20 cellular contexts compared by ENCODE assay signal in genomic region chr10:113183543-113183942, GRCh38.
"Had no signal": no experiment of that assay in that cellular context is flagged by ENCODE, and none has a peak within 500 bp of the region (broad histone marks: within the 10 kb centered on the region; RNA-seq: fewer than 3 reads in every experiment).

No MANE protein-coding gene starts in this region.

- ATAC-seq: left lobe of liver; naive thymus-derived CD8-positive, alpha-beta T cell; psoas muscle; right cardiac atrium; stimulated activated naive CD8-positive, alpha-beta T cell treated with anti-CD3 and anti-CD28 coated beads, Interleukin-15, amount 100 ng/mL, for 72 hours; T-helper 17 cell had no signal

- H3K27ac ChIP-seq: colonic mucosa, lower lobe of right lung, ovary, psoas muscle, suprapubic skin, transverse colon had no signal

- DNase-seq: activated CD4-positive, alpha-beta memory T cell treated with anti-CD3 and anti-CD28 coated beads, Interleukin-2, amount 10 ng/mL, durations not matched to agents 7 days and 5 days; activated CD4-positive, alpha-beta T cell treated with anti-CD3 and anti-CD28 coated beads for 48 hours; activated CD4-positive, CD25-positive, alpha-beta regulatory T cell; activated effector memory CD4-positive, alpha-beta T cell treated with anti-CD3 and anti-CD28 coated beads, Interleukin-2, amount 50 U/mL, for 16 hours; aorta; colonic mucosa; endodermal cell; lower lobe of right lung; naive thymus-derived CD8-positive, alpha-beta T cell; ovary; psoas muscle; stimulated activated CD4-positive, alpha-beta T cell treated with anti-CD3 and anti-CD28 coated beads, Interleukin-12 subunit alpha, Interleukin-12 subunit beta, amount 100 ng/mL, for 4 hours; stimulated activated CD4-positive, alpha-beta T cell treated with anti-CD3 and anti-CD28 coated beads, Interleukin-4, amount 100 ng/mL, for 4 hours; stimulated activated naive CD8-positive, alpha-beta T cell treated with anti-CD3 and anti-CD28 coated beads, Interleukin-15, amount 100 ng/mL, for 72 hours; SW 1271; T-helper 17 cell; transverse colon had no signal
